17 cellular contexts compared by ENCODE assay signal in the genomic region with DNA sequence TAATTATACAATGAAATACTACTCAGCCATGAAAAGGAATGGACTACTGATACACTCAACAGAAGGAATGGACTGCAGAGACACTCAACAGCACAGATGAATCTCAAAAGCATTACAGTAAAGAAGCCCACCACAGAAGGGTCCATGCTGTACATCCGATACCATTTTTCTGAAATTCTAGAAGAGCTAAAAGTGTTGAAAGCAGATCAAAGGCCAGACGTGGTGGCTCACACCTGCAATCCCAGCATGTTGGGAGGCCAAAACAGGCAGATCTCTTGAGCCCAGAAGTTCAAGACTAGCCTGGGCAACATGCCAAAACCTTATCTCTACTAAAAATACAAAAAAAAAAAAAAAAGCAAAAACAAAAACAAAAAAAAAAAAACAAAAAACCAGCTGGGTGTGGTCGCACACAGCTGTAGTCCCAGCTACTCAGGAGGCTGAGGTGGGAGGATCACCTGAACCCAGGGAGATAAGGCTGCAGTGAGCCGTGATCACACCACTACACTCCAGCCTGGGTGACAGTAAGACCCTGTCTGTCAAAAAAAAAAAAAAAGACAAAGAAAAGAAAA. TPM values are rescaled to one million over a fixed set of nuclear protein-coding genes. Genes with fewer than 3 reads are reported as not detected.
DNase-seq lines count a peak whose midpoint lies in the region; ATAC-seq, FAIRE-seq and TF ChIP-seq lines count a peak whose summit lies in the region.
"Had no signal": no experiment of that assay in that cellular context is flagged by ENCODE, and none has a peak within 500 bp of the region (broad histone marks: within the 10 kb centered on the region; RNA-seq: fewer than 3 reads in every experiment).

No MANE protein-coding gene starts in this region.

- 0 out of 2 replicates have a peak, but pooled peaks have one; percentile 42 for TF ChIP-seq POLR2A in K562 (conservative IDR thresholded peaks at IDR 0.05)
- no peak for TF ChIP-seq POLR2A in erythroblast (IDR thresholded peaks at IDR 0.05; ENCODE audit: low read length)

- CTCF ChIA-PET in K562 (lab: Yijun Ruan, JAX; ENCODE audit: low intra/inter-chr PET ratio) (interaction anchor here (0.6 kb wide), 1 partner anchor 324 kb away, joined by 3 read pairs; no protein-coding TSS in a partner anchor), mammary epithelial cell (lab: Charles Lee; ENCODE audit: low non-redundant PET) (no interaction called here)

- no peak for DNase-seq in natural killer cell
- DNase-seq in natural killer cell treated with Interleukin-12 subunit alpha and Interleukin-12 subunit beta and Interleukin-15 and Interleukin-18, amount 100 ng/mL, for 72 hours (ENCODE audit: low spot score): no peak
- DNase-seq in K562 (ENCODE audit: extremely low read depth in 1 of 4, low spot score in 3 of 4): peak in 2 of 4 experiments; percentile 6 to 57
- peak; percentile 73 to 82 for DNase-seq in erythroblast (lab: John Stamatoyannopoulos, UW)
- DNase-seq in mammary epithelial cell: no peak
- no peak for DNase-seq in GM03348 (ENCODE audit: low spot score)
- no peak for DNase-seq in left lobe of liver (ENCODE audit: low spot score)
- DNase-seq: CD4-positive, alpha-beta memory T cell; DMS79; GOT3; H9; HFFc6; KBM-7 had no signal

- POLR2A ChIA-PET in K562 (lab: Yijun Ruan, JAX): interaction anchor here (0.9 to 7.9 kb wide), 3 partner anchors 13 to 27 kb away, joined by 3 to 87 read pairs (median 4); no protein-coding TSS in a partner anchor

- 28% methylated on average over 4 of the region's 4 CpGs for WGBS in K562 (ENCODE audit: insufficient coverage, low coverage, missing lambda C conversion rate)
- 98% methylated on average over 4 of the region's 4 CpGs for WGBS in mammary epithelial cell (ENCODE audit: low coverage, missing lambda C conversion rate)

- H3K27ac Mint-ChIP-seq in natural killer cell: peak overlapping the region; percentile 27 to 34
- H3K27ac Mint-ChIP-seq in natural killer cell treated with Interleukin-12 subunit alpha and Interleukin-12 subunit beta and Interleukin-15 and Interleukin-18, amount 100 ng/mL, for 72 hours: no peak overlapping the region
- H3K27ac Mint-ChIP-seq: B cell, H9, HFFc6 had no signal

- TF ChIP-seq CTCF in natural killer cell (IDR thresholded peaks at IDR 0.05): no peak
- no peak for TF ChIP-seq CTCF in K562 (IDR thresholded peaks at IDR 0.05 in 2 of 3, conservative IDR thresholded peaks at IDR 0.05 in 1 of 3; ENCODE audit: insufficient read depth in 2 of 3, low read depth in 1 of 3, low read length in 3 of 3)
- TF ChIP-seq CTCF in mammary epithelial cell (conservative IDR thresholded peaks at IDR 0.05 in 1 of 2, IDR thresholded peaks at IDR 0.05 in 1 of 2; ENCODE audit: extremely low read depth in 1 of 2, insufficient read depth in 1 of 2, low read depth in 1 of 2, low read length in 2 of 2): no peak

- H3K27me3 Mint-ChIP-seq in natural killer cell (ENCODE audit: low read depth in 2 of 2): no peaks in the 10 kb centered on the region
- no peaks in the 10 kb centered on the region for H3K27me3 Mint-ChIP-seq in natural killer cell treated with Interleukin-12 subunit alpha and Interleukin-12 subunit beta and Interleukin-15 and Interleukin-18, amount 100 ng/mL, for 72 hours
- H3K27me3 Mint-ChIP-seq: B cell; CD4-positive, alpha-beta memory T cell had no signal

- H3K9ac ChIP-seq in K562 (ENCODE audit: insufficient read depth in 1 of 2, low read depth in 2 of 2, low read length in 2 of 2) (no peak overlapping the region), mammary epithelial cell (ENCODE audit: insufficient read depth, low read length) (no peak overlapping the region)

- ATAC-seq in natural killer cell (no peak), K562 (no peak), left lobe of liver (no peak)
- ATAC-seq in natural killer cell treated with Interleukin-12 subunit alpha and Interleukin-12 subunit beta and Interleukin-15 and Interleukin-18, amount 100 ng/mL, for 72 hours: no peak

- H3K4me3 Mint-ChIP-seq in natural killer cell: no peak overlapping the region
- no peak overlapping the region for H3K4me3 Mint-ChIP-seq in natural killer cell treated with Interleukin-12 subunit alpha and Interleukin-12 subunit beta and Interleukin-15 and Interleukin-18, amount 100 ng/mL, for 72 hours
- H3K4me3 Mint-ChIP-seq: B cell; CD4-positive, alpha-beta memory T cell; H9; HFFc6 had no signal

- in situ Hi-C loops in K562 (cut with MboI): no loop called here
- in situ Hi-C loops in mammary epithelial cell (cut with MboI; ENCODE audit: low sequenced_read_pairs in 2 of 2): no loop called here

- H3K36me3 ChIP-seq in K562 (ENCODE audit: control insufficient read depth, insufficient read depth, low read length) (peaks cover 31% of the 10 kb centered on the region; the same call in 2 of the 3 replicates), mammary epithelial cell (ENCODE audit: insufficient read depth, low read length) (peaks cover 17% of the 10 kb centered on the region)

- H3K4me2 ChIP-seq in K562 (ENCODE audit: insufficient read depth, low read length) (no peak overlapping the region), mammary epithelial cell (ENCODE audit: insufficient read depth, low read depth, low read length) (no peak overlapping the region)

- no peak for FAIRE-seq in K562 (lab: Jason Lieb, UNC)
- FAIRE-seq: GM12891 had no signal

- TF ChIP-seq EP300 in K562 (IDR thresholded peaks at IDR 0.05; ENCODE audit: low read length): no peak

- BruUV-seq in K562 (replicated peaks; lab: Mats Ljungman, UMichigan) (no TSS peak), mammary epithelial cell (replicated peaks; lab: Mats Ljungman, UMichigan) (no TSS peak)

- H3K4me3 ChIP-seq in K562 (no peak overlapping the region), mammary epithelial cell (replicated peaks in 1 of 3; ENCODE audit: insufficient read depth in 1 of 3, low read depth in 2 of 3, low read length in 3 of 3) (no peak overlapping the region)

- H3K79me2 ChIP-seq in K562 (ENCODE audit: control insufficient read depth, insufficient read depth, low read length) (no peaks in the 10 kb centered on the region), mammary epithelial cell (ENCODE audit: insufficient read depth, low read length) (peaks cover 4% of the 10 kb centered on the region)

- no peaks in the 10 kb centered on the region; the same call in 1 of the 2 replicates for H4K20me1 ChIP-seq in K562 (replicated peaks; ENCODE audit: control insufficient read depth, insufficient read depth, low read length)
- no peaks in the 10 kb centered on the region for H4K20me1 ChIP-seq in mammary epithelial cell (ENCODE audit: insufficient read depth, low read length)

- intact Hi-C loops in natural killer cell (cut with micrococcal nuclease): no loop called here
- intact Hi-C loops in K562 (cut with micrococcal nuclease): no loop called here
- intact Hi-C loops in mammary epithelial cell (cut with micrococcal nuclease): no loop called here

- peaks cover 4 to 6% of the 10 kb centered on the region in 2 experiments; a peak in 3 of 5 replicates for H3K27me3 ChIP-seq in K562 (ENCODE audit: control insufficient read depth in 2 of 2, insufficient read depth in 2 of 2, low read length in 2 of 2)
- H3K27me3 ChIP-seq in mammary epithelial cell (ENCODE audit: insufficient read depth, low read length): no peaks in the 10 kb centered on the region

- peaks cover 0 to 6% of the 10 kb centered on the region in 2 experiments; a peak in 3 of 5 replicates for H3K4me1 ChIP-seq in K562 (replicated peaks in 1 of 2; ENCODE audit: control insufficient read depth in 2 of 2, insufficient read depth in 2 of 2, low read length in 2 of 2)
- no peaks in the 10 kb centered on the region for H3K4me1 ChIP-seq in mammary epithelial cell (ENCODE audit: insufficient read depth, low read length)

- peaks cover 6% of the 10 kb centered on the region in 2 donors for H3K4me1 Mint-ChIP-seq in natural killer cell
- H3K4me1 Mint-ChIP-seq in natural killer cell treated with Interleukin-12 subunit alpha and Interleukin-12 subunit beta and Interleukin-15 and Interleukin-18, amount 100 ng/mL, for 72 hours (ENCODE audit: low read depth in 2 of 2): peaks cover 7 to 12% of the 10 kb centered on the region in 2 donors
- H3K4me1 Mint-ChIP-seq: H9 had no signal

- peaks cover 2% of the 10 kb centered on the region for H3K9me3 ChIP-seq in K562 (replicated peaks; ENCODE audit: control insufficient read depth, insufficient read depth, low read depth, low read length)
- no peaks in the 10 kb centered on the region for H3K9me3 ChIP-seq in mammary epithelial cell (replicated peaks; ENCODE audit: insufficient read depth, low read length)

- no peak overlapping the region for H2AFZ ChIP-seq in K562 (ENCODE audit: low read depth, low read length)
- no peak overlapping the region for H2AFZ ChIP-seq in mammary epithelial cell (ENCODE audit: low read depth, low read length)

- no peaks in the 10 kb centered on the region for H3K9me1 ChIP-seq in K562 (ENCODE audit: control insufficient read depth, insufficient read depth, low read length)

- dilution Hi-C loops in mammary epithelial cell (cut with HindIII; ENCODE audit: low sequenced_read_pairs): no loop called here

- H3K9me3 Mint-ChIP-seq in natural killer cell: no peaks in the 10 kb centered on the region
- no peaks in the 10 kb centered on the region for H3K9me3 Mint-ChIP-seq in natural killer cell treated with Interleukin-12 subunit alpha and Interleukin-12 subunit beta and Interleukin-15 and Interleukin-18, amount 100 ng/mL, for 72 hours
- H3K9me3 Mint-ChIP-seq: CD4-positive, alpha-beta memory T cell; HFFc6 had no signal

- no peak for TF ChIP-seq RAD21 in K562 (CRISPR knock-in tag; conservative IDR thresholded peaks at IDR 0.05 in 1 of 2, IDR thresholded peaks at IDR 0.05 in 1 of 2)

- no peak overlapping the region for H3K27ac ChIP-seq in K562 (ENCODE audit: extremely low read depth, low read depth, low read length)
- no peak overlapping the region for H3K27ac ChIP-seq in mammary epithelial cell (ENCODE audit: insufficient read depth, low read depth, low read length)
- H3K27ac ChIP-seq: C4-2B had no signal

- H3K36me3 Mint-ChIP-seq in natural killer cell: peaks cover 17% of the 10 kb centered on the region
- peaks cover 16% of the 10 kb centered on the region for H3K36me3 Mint-ChIP-seq in natural killer cell treated with Interleukin-12 subunit alpha and Interleukin-12 subunit beta and Interleukin-15 and Interleukin-18, amount 100 ng/mL, for 72 hours

RNA-seq across cellular contexts. Expression of gene PPP1R15B, which starts 15.5 kb away (rescaled TPM):
- total RNA-seq in natural killer cell (100 to 1,000 TPM; 174 to 236 (median 222) TPM), K562 (2014; rRNA removed) (30.8 and 32.3 TPM in 2 replicates), K562 (2014; rRNA removed; fragmentation: Illumina TruSeq; extraction: Trizol) (42.2 and 45.5 TPM in 2 replicates), K562 (2015; rRNA removed; fragmentation: Illumina TruSeq; extraction: Trizol) (30.6 and 32.4 TPM in 2 replicates), K562 (2021) (46.5 and 48.1 TPM in 2 replicates), mammary epithelial cell (10 to 100 TPM; 33.4 to 37.5 TPM), left lobe of liver (34.1 TPM)
- total RNA-seq in natural killer cell treated with Interleukin-12 subunit alpha and Interleukin-12 subunit beta and Interleukin-15 and Interleukin-18, amount 100 ng/mL, for 72 hours: 10 to 100 TPM; 93.1 to 98.6 TPM
- total RNA-seq in K562 (2011; cell fraction: chromatin; rRNA removed; ENCODE audit: low replicate concordance): 89.5 and 106 TPM in 2 replicates
- total RNA-seq in K562 (2011; cell fraction: nucleolus; rRNA removed): 92.1 and 92.6 TPM in 2 replicates
- 106 and 121 TPM in 2 replicates for total RNA-seq in K562 (2011; cell fraction: nucleoplasm; rRNA removed)
- polyA plus RNA-seq in K562 (2011; rRNA removed) (24.6 and 27.0 TPM in 2 replicates), K562 (2014; fragmentation: Illumina TruSeq; extraction: Trizol) (34.2 and 36.5 TPM in 2 replicates), K562 (2014; fragmentation: Nextera tagmentation; extraction: Ambion mirVana) (10 to 100 TPM; 17.0 to 24.7 TPM), K562 (2014; rRNA removed) (26.9 and 27.2 TPM in 2 replicates), mammary epithelial cell (20.1 TPM)
- 19.2 and 23.1 TPM in 2 replicates for polyA plus RNA-seq in K562 (2011; cell fraction: cytosol; rRNA removed)
- polyA plus RNA-seq in K562 (2011; cell fraction: nucleus; rRNA removed): 18.4 and 20.5 TPM in 2 replicates
- 15.8 and 22.5 TPM in 2 replicates for polyA plus RNA-seq in K562 (2012)
- 47.0 and 63.2 TPM in 2 replicates for polyA minus RNA-seq in K562 (2011; rRNA and poly(A)+ RNA removed)
- 38.7 and 39.2 TPM in 2 replicates for polyA minus RNA-seq in K562 (2011; cell fraction: cytosol; rRNA and poly(A)+ RNA removed)
- polyA minus RNA-seq in K562 (2011; cell fraction: nucleus; rRNA and poly(A)+ RNA removed): 36.5 and 72.2 TPM in 2 replicates
- polyA minus RNA-seq in mammary epithelial cell: 41.7 TPM

RNA-seq across cellular contexts. Expression of gene PLEKHA6, which starts 36.4 kb away (rescaled TPM):
- under 1 TPM; 0.10 to 0.43 (median 0.16) TPM for total RNA-seq in natural killer cell
- total RNA-seq in natural killer cell treated with Interleukin-12 subunit alpha and Interleukin-12 subunit beta and Interleukin-15 and Interleukin-18, amount 100 ng/mL, for 72 hours: under 1 TPM; 0.17 to 0.89 TPM
- total RNA-seq in K562 (2011; cell fraction: chromatin; rRNA removed; ENCODE audit: low replicate concordance): 0.09 and 0.14 TPM in 2 replicates
- 0.17 TPM in 1 of 2 replicates, not detected in the other for total RNA-seq in K562 (2011; cell fraction: nucleolus; rRNA removed)
- total RNA-seq in K562 (2011; cell fraction: nucleoplasm; rRNA removed): 0.15 TPM in 1 of 2 replicates, not detected in the other
- not detected in 2 replicates for total RNA-seq in K562 (2014; rRNA removed)
- total RNA-seq in K562 (2014; rRNA removed; fragmentation: Illumina TruSeq; extraction: Trizol): not detected in 2 replicates
- 0.04 and 0.34 TPM in 2 replicates for total RNA-seq in K562 (2015; rRNA removed; fragmentation: Illumina TruSeq; extraction: Trizol)
- total RNA-seq in K562 (2021): 0.29 and 0.33 TPM in 2 replicates
- 0.01 TPM in 2 replicates for polyA plus RNA-seq in K562 (2011; rRNA removed)
- polyA plus RNA-seq in K562 (2011; cell fraction: cytosol; rRNA removed): 0.01 TPM in 1 of 2 replicates, not detected in the other
- 0.06 and 0.24 TPM in 2 replicates for polyA plus RNA-seq in K562 (2011; cell fraction: nucleus; rRNA removed)
- polyA plus RNA-seq in K562 (2012): 0.21 and 0.35 TPM in 2 replicates
- polyA plus RNA-seq in K562 (2014; fragmentation: Illumina TruSeq; extraction: Trizol): not detected in 2 replicates
- polyA plus RNA-seq in K562 (2014; fragmentation: Nextera tagmentation; extraction: Ambion mirVana): under 1 TPM in 1 of 2 experiments, not detected in 1; under 0.01 TPM
- 0.01 TPM in 1 of 2 replicates, not detected in the other for polyA plus RNA-seq in K562 (2014; rRNA removed)
- 0.04 and 0.06 TPM in 2 replicates for polyA minus RNA-seq in K562 (2011; rRNA and poly(A)+ RNA removed)
- polyA minus RNA-seq in K562 (2011; cell fraction: cytosol; rRNA and poly(A)+ RNA removed): not detected in 2 replicates
- polyA minus RNA-seq in K562 (2011; cell fraction: nucleus; rRNA and poly(A)+ RNA removed): under 0.01 and 0.11 TPM in 2 replicates
- total RNA-seq in mammary epithelial cell: 10 to 100 TPM in 1 of 2 donors, 1 to 10 TPM in 1; 4.8 to 11.8 TPM
- 7.4 TPM for polyA plus RNA-seq in mammary epithelial cell
- 11.8 TPM for polyA minus RNA-seq in mammary epithelial cell
- total RNA-seq in left lobe of liver: 28.8 TPM
- total RNA-seq: G401 had no signal

Comparison
In these comparisons a context has a peak if more than half of its experiments do, and no peak if none do; other contexts are left out.
1. H3K27ac Mint-ChIP-seq: peak in natural killer cell (2 of 2); none in natural killer cell treated with Interleukin-12 subunit alpha and Interleukin-12 subunit beta and Interleukin-15 and Interleukin-18, amount 100 ng/mL, for 72 hours (0 of 2).
2. DNase-seq: peak in erythroblast (2 of 2); none in natural killer cell (single experiment), natural killer cell treated with Interleukin-12 subunit alpha and Interleukin-12 subunit beta and Interleukin-15 and Interleukin-18, amount 100 ng/mL, for 72 hours (single experiment), mammary epithelial cell (single experiment), GM03348 (single experiment) and left lobe of liver (single experiment).